Comparison of ENCODE assay signal across 29 cellular contexts in genomic region chr18:37958499-37958898, GRCh38.
DNase-seq lines count a peak whose midpoint lies in the region; ATAC-seq, FAIRE-seq and TF ChIP-seq lines count a peak whose summit lies in the region.
"Had no signal": no experiment of that assay in that cellular context is flagged by ENCODE, and none has a peak within 500 bp of the region (broad histone marks: within the 10 kb centered on the region; RNA-seq: fewer than 3 reads in every experiment).

No MANE protein-coding gene starts in this region.

- no peak for TF ChIP-seq EP300 in esophagus muscularis mucosa (IDR thresholded peaks at IDR 0.05)

- H3K27me3 ChIP-seq in OCI-LY3 (ENCODE audit: low read depth, low read length) (no peaks in the 10 kb centered on the region), esophagus muscularis mucosa (no peaks in the 10 kb centered on the region)
- H3K27me3 ChIP-seq: BE2C, BLaER1 had no signal

- H2AFZ ChIP-seq in OCI-LY3 (ENCODE audit: low read depth, low read length) = peak overlapping the region; percentile 26; the same call in 1 of the 2 replicates

- no peak overlapping the region for H3K9ac ChIP-seq in OCI-LY3 (ENCODE audit: low read length)
- H3K9ac ChIP-seq: BLaER1 had no signal

- no peak overlapping the region for H3K27ac Mint-ChIP-seq in activated CD4-positive, alpha-beta T cell treated with anti-CD3 and anti-CD28 coated beads, Interleukin-2, amount 10 ng/mL, durations not matched to agents 24 days and 14 days
- H3K27ac Mint-ChIP-seq: CD14-positive monocyte; CD4-positive, alpha-beta memory T cell; CD8-positive, alpha-beta memory T cell had no signal

- no peaks in the 10 kb centered on the region for H3K79me2 ChIP-seq in OCI-LY3 (ENCODE audit: low read length)

- no peak overlapping the region for H3K4me3 ChIP-seq in OCI-LY3 (ENCODE audit: low read length)
- no peak overlapping the region for H3K4me3 ChIP-seq in esophagus muscularis mucosa
- H3K4me3 ChIP-seq: BLaER1, GM12878 had no signal

- no peak for TF ChIP-seq POLR2A in esophagus muscularis mucosa (IDR thresholded peaks at IDR 0.05; ENCODE audit: low read depth)

- H4K20me1 ChIP-seq in OCI-LY3 (ENCODE audit: insufficient read depth, low read length) = no peaks in the 10 kb centered on the region
- H4K20me1 ChIP-seq: BLaER1 had no signal

- no peaks in the 10 kb centered on the region for H3K9me3 Mint-ChIP-seq in activated CD4-positive, alpha-beta T cell treated with anti-CD3 and anti-CD28 coated beads, Interleukin-2, amount 10 ng/mL, durations not matched to agents 24 days and 14 days

- no peak overlapping the region for H3K27ac ChIP-seq in OCI-LY3 (ENCODE audit: low read length)
- H3K27ac ChIP-seq in esophagus muscularis mucosa (replicated peaks in 1 of 4) = no peak overlapping the region
- H3K27ac ChIP-seq: BLaER1 had no signal

- H3K4me1 ChIP-seq in OCI-LY3 (ENCODE audit: low read length) = peaks cover 34% of the 10 kb centered on the region
- no peaks in the 10 kb centered on the region for H3K4me1 ChIP-seq in esophagus muscularis mucosa
- H3K4me1 ChIP-seq: BE2C, BLaER1 had no signal

- H3K36me3 ChIP-seq in OCI-LY3 (replicated peaks; ENCODE audit: low read depth, low read length) = peaks cover 10% of the 10 kb centered on the region
- H3K36me3 ChIP-seq in esophagus muscularis mucosa = no peaks in the 10 kb centered on the region
- H3K36me3 ChIP-seq: BE2C, BLaER1 had no signal

- ATAC-seq in GM18868 (IDR thresholded peaks at IDR 0.05; ENCODE audit: unreplicated experiment) = no peak
- ATAC-seq: GM12878 had no signal

- H3K9me3 ChIP-seq in OCI-LY3 (ENCODE audit: insufficient read depth, low read length) = peaks cover 5% of the 10 kb centered on the region
- peaks cover 0 to 7% (median under 1%) of the 10 kb centered on the region in 4 donors for H3K9me3 ChIP-seq in esophagus muscularis mucosa
- H3K9me3 ChIP-seq: BE2C had no signal

- no peaks in the 10 kb centered on the region for H3K4me1 Mint-ChIP-seq in activated CD4-positive, alpha-beta T cell treated with anti-CD3 and anti-CD28 coated beads, Interleukin-2, amount 10 ng/mL, durations not matched to agents 24 days and 14 days
- H3K4me1 Mint-ChIP-seq: CD4-positive, alpha-beta memory T cell; CD4-positive, CD25-positive, alpha-beta regulatory T cell; CD8-positive, alpha-beta memory T cell had no signal

- peak; percentile 16 for FAIRE-seq in D721Med (lab: Jason Lieb, UNC)
- FAIRE-seq: A204.1, GM12878, GM12892, GM18507, GM19239 had no signal

- DNase-seq in D721Med (ENCODE audit: insufficient read length, low spot score) (no peak), HuH-7 (ENCODE audit: low spot score) (peak; percentile 0), esophagus muscularis mucosa (ENCODE audit: extremely low spot score) (peak; percentile 70), middle frontal gyrus (ENCODE audit: extremely low spot score, low spot score) (no peak)
- no peak for DNase-seq in activated CD4-positive, alpha-beta T cell treated with anti-CD3 and anti-CD28 coated beads, Interleukin-2, amount 10 ng/mL, durations not matched to agents 24 days and 14 days
- DNase-seq in activated effector memory CD4-positive, alpha-beta T cell treated with anti-CD3 and anti-CD28 coated beads, Interleukin-2, amount 50 U/mL, for 16 hours = no peak
- DNase-seq: 8988T; ACHN; BE2C; C1 segment of cervical spinal cord; CD4-positive, alpha-beta memory T cell; CD4-positive, CD25-positive, alpha-beta regulatory T cell; CD8-positive, alpha-beta memory T cell; COR-L47; DMS153; DMS53; DMS79; DND-41; EL; GDM1 had no signal

- H3K27me3 Mint-ChIP-seq in activated CD4-positive, alpha-beta T cell treated with anti-CD3 and anti-CD28 coated beads, Interleukin-2, amount 10 ng/mL, durations not matched to agents 24 days and 14 days = no peaks in the 10 kb centered on the region
- H3K27me3 Mint-ChIP-seq: CD4-positive, alpha-beta memory T cell; CD4-positive, CD25-positive, alpha-beta regulatory T cell had no signal

- no peaks in the 10 kb centered on the region for H3K36me3 Mint-ChIP-seq in activated CD4-positive, alpha-beta T cell treated with anti-CD3 and anti-CD28 coated beads, Interleukin-2, amount 10 ng/mL, durations not matched to agents 24 days and 14 days (ENCODE audit: low read depth)
- H3K36me3 Mint-ChIP-seq: CD14-positive monocyte; CD4-positive, alpha-beta memory T cell; CD4-positive, CD25-positive, alpha-beta regulatory T cell had no signal

- H3K4me3 Mint-ChIP-seq in activated CD4-positive, alpha-beta T cell treated with anti-CD3 and anti-CD28 coated beads, Interleukin-2, amount 10 ng/mL, durations not matched to agents 24 days and 14 days = no peak overlapping the region
- H3K4me3 Mint-ChIP-seq: CD14-positive monocyte; CD4-positive, alpha-beta memory T cell; CD4-positive, CD25-positive, alpha-beta regulatory T cell; CD8-positive, alpha-beta memory T cell had no signal

- intact Hi-C loops in esophagus muscularis mucosa (cut with DNase I) = no loop called here
- intact Hi-C loops in activated CD4-positive, alpha-beta T cell treated with anti-CD3 and anti-CD28 coated beads, Interleukin-2, amount 10 ng/mL, durations not matched to agents 24 days and 14 days (cut with micrococcal nuclease) = no loop called here

- TF ChIP-seq CTCF in D721Med (IDR thresholded peaks at IDR 0.05; ENCODE audit: insufficient read depth, missing control alignments) (no peak), OCI-LY3 (IDR thresholded peaks at IDR 0.05; ENCODE audit: low read depth, low read length) (no peak), esophagus muscularis mucosa (IDR thresholded peaks at IDR 0.05) (no peak)

- no peak overlapping the region for H3K4me2 ChIP-seq in OCI-LY3 (ENCODE audit: low read length)
- H3K4me2 ChIP-seq: BLaER1 had no signal

- 45% methylated on average over 3 of the region's 3 CpGs for WGBS in esophagus muscularis mucosa

Comparison
In these comparisons a context has a peak if more than half of its experiments do, and no peak if none do; other contexts are left out.
1. DNase-seq: peak in HuH-7 (single experiment) and esophagus muscularis mucosa (single experiment); none in D721Med (single experiment), middle frontal gyrus (single experiment), activated CD4-positive, alpha-beta T cell treated with anti-CD3 and anti-CD28 coated beads, Interleukin-2, amount 10 ng/mL, durations not matched to agents 24 days and 14 days (single experiment) and activated effector memory CD4-positive, alpha-beta T cell treated with anti-CD3 and anti-CD28 coated beads, Interleukin-2, amount 50 U/mL, for 16 hours (single experiment).